In genomic region chrX:69109706-69110635, GRCh38 we compare ENCODE assay signal across 12 cellular contexts. TPM values are rescaled to one million over a fixed set of nuclear protein-coding genes. Genes with fewer than 3 reads are reported as not detected.
DNase-seq lines count a peak whose midpoint lies in the region; ATAC-seq, FAIRE-seq and TF ChIP-seq lines count a peak whose summit lies in the region.
"Had no signal": no experiment of that assay in that cellular context is flagged by ENCODE, and none has a peak within 500 bp of the region (broad histone marks: within the 10 kb centered on the region; RNA-seq: fewer than 3 reads in every experiment).

No MANE protein-coding gene starts in this region.

- H3K27me3 Mint-ChIP-seq in nephron progenitor cell (ENCODE audit: low read depth, poor library complexity) = peaks cover 7% of the 10 kb centered on the region

- H3K4me1 Mint-ChIP-seq in nephron progenitor cell = peaks cover 58% of the 10 kb centered on the region

- DNase-seq in COLO829 (ENCODE audit: low spot score) = peak; percentile 89
- peak; percentile 81 for DNase-seq in MG63
- DNase-seq in bronchial epithelial cell (ENCODE audit: low read depth) = peak; percentile 78
- DNase-seq in nephron progenitor cell = no peak
- no peak for DNase-seq in COR-L47 (lab: John Stamatoyannopoulos, UW)
- DNase-seq in NCI-H1092 treated with DMSO at 0.1 percent for 48 hours (lab: John Stamatoyannopoulos, UW) = no peak
- DNase-seq: activated effector memory CD4-positive, alpha-beta T cell treated with Interleukin-2 at 50 U/mL for 16 hours; colonic mucosa; NCI-H2029 had no signal

- no peaks in the 10 kb centered on the region for H3K9me3 ChIP-seq in MG63
- H3K9me3 ChIP-seq: BLaER1, colonic mucosa had no signal

- FAIRE-seq in bronchial epithelial cell (lab: Jason Lieb, UNC) = no peak

- no peak for ATAC-seq in HG02884 (IDR thresholded peaks at IDR 0.05; ENCODE audit: unreplicated experiment)
- no peak for ATAC-seq in HG02840 (IDR thresholded peaks at IDR 0.05; ENCODE audit: low FRiP score, unreplicated experiment)

- peaks cover 48% of the 10 kb centered on the region for H3K9me3 Mint-ChIP-seq in nephron progenitor cell

- H3K4me3 ChIP-seq in MG63 (no peak overlapping the region), bronchial epithelial cell (ENCODE audit: low read depth, low read length) (no peak overlapping the region)
- H3K4me3 ChIP-seq: BLaER1, colonic mucosa had no signal

- H3K36me3 ChIP-seq in MG63 = no peaks in the 10 kb centered on the region
- no peaks in the 10 kb centered on the region for H3K36me3 ChIP-seq in bronchial epithelial cell (ENCODE audit: control insufficient read depth, insufficient read depth, low read length)
- H3K36me3 ChIP-seq: BLaER1, colonic mucosa had no signal

- TF ChIP-seq CTCF in bronchial epithelial cell (IDR thresholded peaks at IDR 0.05; ENCODE audit: insufficient read depth, low read length, severe bottlenecking) (no peak), nephron progenitor cell (IDR thresholded peaks at IDR 0.05) (no peak)

- no peaks in the 10 kb centered on the region for H3K36me3 Mint-ChIP-seq in nephron progenitor cell (ENCODE audit: low read depth)

- no peak overlapping the region for H3K4me3 Mint-ChIP-seq in nephron progenitor cell

- H3K27me3 ChIP-seq in MG63 (no peaks in the 10 kb centered on the region), bronchial epithelial cell (ENCODE audit: control insufficient read depth, insufficient read depth, low read length) (no peaks in the 10 kb centered on the region)
- H3K27me3 ChIP-seq: colonic mucosa had no signal

- peak overlapping the region; percentile 58 for H3K27ac Mint-ChIP-seq in nephron progenitor cell

RNA-seq across cellular contexts. Expression of gene PJA1, which starts 55.3 kb away (rescaled TPM):
- 25.3 and 35.2 TPM in 2 replicates for total RNA-seq in MG63 (2014; rRNA removed; shearing (Covaris generic); ENCODE audit: low replicate concordance)
- total RNA-seq in bronchial epithelial cell = 52.6 and 55.5 TPM in 2 replicates

Comparison
In these comparisons a context has a peak if more than half of its experiments do, and no peak if none do; other contexts are left out.
1. DNase-seq: peak in COLO829 (single experiment), MG63 (single experiment) and bronchial epithelial cell (single experiment); none in nephron progenitor cell (single experiment), COR-L47 (single experiment) and NCI-H1092 treated with DMSO at 0.1 percent for 48 hours (single experiment).